1 cellular context compared by ENCODE assay signal in genomic region chr14:23285530-23286019, GRCh38.
TF ChIP-seq lines count a peak whose summit lies in the region.

No MANE protein-coding gene starts in this region.

TF ChIP-seq in HepG2, 621 proteins besides CTCF, POLR2A, EP300 and RAD21 (continues in another document):
- TF ChIP-seq ZNF749 (CRISPR knock-in tag; IDR thresholded peaks at IDR 0.05; ENCODE audit: borderline replicate concordance) (no peak), MZF1 (CRISPR knock-in tag; IDR thresholded peaks at IDR 0.05; ENCODE audit: borderline replicate concordance) (no peak), ZNF549 (CRISPR knock-in tag; IDR thresholded peaks at IDR 0.05) (no peak; the same call in 1 of the 2 replicates), THYN1 (CRISPR knock-in tag; IDR thresholded peaks at IDR 0.05; ENCODE audit: borderline replicate concordance, low read depth) (0 out of 2 replicates have a peak, but pooled peaks have one; percentile 48), KLF9 (CRISPR knock-in tag; IDR thresholded peaks at IDR 0.05; ENCODE audit: low read depth) (0 out of 2 replicates have a peak, but pooled peaks have one; percentile 59), ZFP41 (CRISPR knock-in tag; IDR thresholded peaks at IDR 0.05; ENCODE audit: borderline replicate concordance) (peak; percentile 55; the same call in 1 of the 2 replicates), TEAD3 (CRISPR knock-in tag; optimal IDR thresholded peaks at IDR 0.05; ENCODE audit: borderline replicate concordance) (peak; percentile 0), DMAP1 (CRISPR knock-in tag; IDR thresholded peaks at IDR 0.05) (no peak), TBL1XR1 (IDR thresholded peaks at IDR 0.05; ENCODE audit: borderline replicate concordance, low read length, partially characterized antibody) (no peak), ZNF263 (CRISPR knock-in tag; IDR thresholded peaks at IDR 0.05) (0 out of 2 replicates have a peak, but pooled peaks have one; percentile 53), PTBP1 (IDR thresholded peaks at IDR 0.05; ENCODE audit: low read depth, low read length, poor library complexity, severe bottlenecking) (peak; percentile 33), ZNF431 (CRISPR knock-in tag; IDR thresholded peaks at IDR 0.05; ENCODE audit: borderline replicate concordance, low read depth) (0 out of 2 replicates have a peak, but pooled peaks have one; percentile 6), MXD3 (CRISPR knock-in tag; IDR thresholded peaks at IDR 0.05) (no peak), HNRNPL (IDR thresholded peaks at IDR 0.05; ENCODE audit: low read depth, low read length) (no peak), RORA (CRISPR knock-in tag; IDR thresholded peaks at IDR 0.05) (no peak), ZNF710 (CRISPR knock-in tag; IDR thresholded peaks at IDR 0.05; ENCODE audit: borderline replicate concordance) (no peak), DNMT1 (CRISPR knock-in tag; IDR thresholded peaks at IDR 0.05) (peak; percentile 96; the same call in 1 of the 2 replicates), U2AF2 (IDR thresholded peaks at IDR 0.05; ENCODE audit: low read depth, low read length) (no peak), SOX13 (IDR thresholded peaks at IDR 0.05) (peak; percentile 15; the same call in 1 of the 2 replicates), SOX13 (CRISPR knock-in tag; conservative IDR thresholded peaks at IDR 0.05 in 1 of 2, IDR thresholded peaks at IDR 0.05 in 1 of 2) (no peak), ZBTB49 (CRISPR knock-in tag; IDR thresholded peaks at IDR 0.05; ENCODE audit: borderline replicate concordance) (no peak), REST (IDR thresholded peaks at IDR 0.05; ENCODE audit: borderline replicate concordance in 1 of 2, low read depth in 1 of 2, low read length in 2 of 2) (0 out of 4 replicates have a peak, but pooled peaks of 1 of the 2 experiments have one; percentile 41), MXD1 (CRISPR knock-in tag; IDR thresholded peaks at IDR 0.05) (no peak), ETV6 (CRISPR knock-in tag; conservative IDR thresholded peaks at IDR 0.05) (peak; percentile 17; the same call in 1 of the 2 replicates), SNAPC5 (CRISPR knock-in tag; IDR thresholded peaks at IDR 0.05; ENCODE audit: borderline replicate concordance) (0 out of 2 replicates have a peak, but pooled peaks have one; percentile 51), STAT6 (CRISPR knock-in tag; IDR thresholded peaks at IDR 0.05; ENCODE audit: borderline replicate concordance) (no peak), NFE2L1 (CRISPR knock-in tag; IDR thresholded peaks at IDR 0.05; ENCODE audit: borderline replicate concordance) (0 out of 2 replicates have a peak, but pooled peaks have one; percentile 69), GPBP1L1 (CRISPR knock-in tag; IDR thresholded peaks at IDR 0.05) (no peak), CREB1 (IDR thresholded peaks at IDR 0.05) (no peak), CREB1 (CRISPR knock-in tag; IDR thresholded peaks at IDR 0.05) (no peak), ZNF672 (CRISPR knock-in tag; IDR thresholded peaks at IDR 0.05) (no peak), ZNF282 (IDR thresholded peaks at IDR 0.05; ENCODE audit: partially characterized antibody) (no peak), MEF2D (CRISPR knock-in tag; IDR thresholded peaks at IDR 0.05) (no peak), ZNF691 (CRISPR knock-in tag; IDR thresholded peaks at IDR 0.05; ENCODE audit: borderline replicate concordance, low read depth) (no peak), PHF8 (CRISPR knock-in tag; IDR thresholded peaks at IDR 0.05) (no peak), SKIL (CRISPR knock-in tag; IDR thresholded peaks at IDR 0.05; ENCODE audit: borderline replicate concordance) (0 out of 2 replicates have a peak, but pooled peaks have one; percentile 32), ZNF766 (CRISPR knock-in tag; IDR thresholded peaks at IDR 0.05; ENCODE audit: borderline replicate concordance) (no peak), NFRKB (IDR thresholded peaks at IDR 0.05) (no peak), TFAP4 (IDR thresholded peaks at IDR 0.05; ENCODE audit: borderline replicate concordance, low read depth) (no peak), ZBTB44 (CRISPR knock-in tag; IDR thresholded peaks at IDR 0.05) (no peak), SP2 (CRISPR knock-in tag; IDR thresholded peaks at IDR 0.05) (no peak), AKAP8 (CRISPR knock-in tag; IDR thresholded peaks at IDR 0.05) (0 out of 2 replicates have a peak, but pooled peaks have one; percentile 86), KLF15 (CRISPR knock-in tag; IDR thresholded peaks at IDR 0.05; ENCODE audit: borderline replicate concordance) (no peak), WIZ (CRISPR knock-in tag; IDR thresholded peaks at IDR 0.05) (no peak)
